In genomic region chr10:110497438-110498086, GRCh38 we compare ENCODE assay signal across 1 cellular context.
TF ChIP-seq lines count a peak whose summit lies in the region.

DUSP5 (plus strand) TSS chr10:110497907; CDS start chr10:110498122, 215 bp downstream.

TF ChIP-seq in HEK293, 187 proteins besides CTCF, POLR2A, EP300 and RAD21 (continued from another document and continues in another):
- no peak for TF ChIP-seq ZNF830 (tag by site-specific recombination; IDR thresholded peaks at IDR 0.05; ENCODE audit: low read depth)
- no peak for TF ChIP-seq ZSCAN18 (tag by site-specific recombination; IDR thresholded peaks at IDR 0.05)
- TF ChIP-seq ZNF768 (tag by site-specific recombination; IDR thresholded peaks at IDR 0.05), result no peak
- TF ChIP-seq ZNF645 (tag by site-specific recombination; IDR thresholded peaks at IDR 0.05), result no peak
- 0 out of 2 replicates have a peak, but pooled peaks have one; percentile 49 for TF ChIP-seq ZNF785 (tag by site-specific recombination; IDR thresholded peaks at IDR 0.05)
- TF ChIP-seq ZNF146 (tag by site-specific recombination; IDR thresholded peaks at IDR 0.05), result no peak; the same call in 1 of the 2 replicates
- no peak for TF ChIP-seq MZF1 (tag by site-specific recombination; IDR thresholded peaks at IDR 0.05; ENCODE audit: borderline replicate concordance)
- TF ChIP-seq ZNF140 (tag by site-specific recombination; IDR thresholded peaks at IDR 0.05), result no peak
- peak; percentile 37; the same call in 1 of the 2 replicates for TF ChIP-seq ZIC2 (tag by site-specific recombination; IDR thresholded peaks at IDR 0.05)
- TF ChIP-seq KLF1 (tag by site-specific recombination; IDR thresholded peaks at IDR 0.05), result peak; percentile 82
- peak; percentile 85 for TF ChIP-seq KLF9 (tag by site-specific recombination; IDR thresholded peaks at IDR 0.05; ENCODE audit: low read depth)
- no peak for TF ChIP-seq ZNF133 (tag by site-specific recombination; IDR thresholded peaks at IDR 0.05)
- no peak for TF ChIP-seq ZNF221 (tag by site-specific recombination; IDR thresholded peaks at IDR 0.05; ENCODE audit: borderline replicate concordance)
- no peak for TF ChIP-seq ZBTB10 (tag by site-specific recombination; IDR thresholded peaks at IDR 0.05)
- no peak for TF ChIP-seq ZNF48 (tag by site-specific recombination; IDR thresholded peaks at IDR 0.05)
- TF ChIP-seq ZNF571 (tag by site-specific recombination; IDR thresholded peaks at IDR 0.05), result no peak
- TF ChIP-seq ZBTB26 (tag by site-specific recombination; optimal IDR thresholded peaks at IDR 0.05), result peak; percentile 93
- no peak for TF ChIP-seq ZNF416 (tag by site-specific recombination; IDR thresholded peaks at IDR 0.05)
- no peak for TF ChIP-seq ZNF404 (tag by site-specific recombination; IDR thresholded peaks at IDR 0.05)
- peak; percentile 98 for TF ChIP-seq SP3 (tag by site-specific recombination; IDR thresholded peaks at IDR 0.05)
- TF ChIP-seq ZNF514 (tag by site-specific recombination; IDR thresholded peaks at IDR 0.05), result no peak
- TF ChIP-seq YY2 (tag by site-specific recombination; IDR thresholded peaks at IDR 0.05), result no peak
- TF ChIP-seq ZNF501 (tag by site-specific recombination; IDR thresholded peaks at IDR 0.05), result no peak
- TF ChIP-seq MYNN (tag by site-specific recombination; IDR thresholded peaks at IDR 0.05; ENCODE audit: borderline replicate concordance), result peak; percentile 5; the same call in 1 of the 2 replicates
- TF ChIP-seq ZNF513 (tag by site-specific recombination; IDR thresholded peaks at IDR 0.05), result 0 out of 2 replicates have a peak, but pooled peaks have one; percentile 29
- TF ChIP-seq ZBTB8A (tag by site-specific recombination; IDR thresholded peaks at IDR 0.05), result peak; percentile 46
- TF ChIP-seq WT1 (tag by site-specific recombination; IDR thresholded peaks at IDR 0.05), result no peak; the same call in 1 of the 2 replicates
- no peak for TF ChIP-seq ZNF426 (tag by site-specific recombination; IDR thresholded peaks at IDR 0.05)
- no peak for TF ChIP-seq ZNF560 (tag by site-specific recombination; IDR thresholded peaks at IDR 0.05; ENCODE audit: borderline replicate concordance)
- TF ChIP-seq RBAK (tag by site-specific recombination; IDR thresholded peaks at IDR 0.05), result no peak
- no peak for TF ChIP-seq ATF2 (tag by site-specific recombination; IDR thresholded peaks at IDR 0.05; ENCODE audit: low read depth)
- no peak for TF ChIP-seq ZNF837 (tag by site-specific recombination; IDR thresholded peaks at IDR 0.05)
- TF ChIP-seq ZBTB44 (tag by site-specific recombination; IDR thresholded peaks at IDR 0.05), result no peak
- TF ChIP-seq ZNF302 (tag by site-specific recombination; IDR thresholded peaks at IDR 0.05; ENCODE audit: low read depth), result no peak
- peak; percentile 80 for TF ChIP-seq ZBTB20 (tag by site-specific recombination; IDR thresholded peaks at IDR 0.05)
- no peak for TF ChIP-seq ZNF488 (tag by site-specific recombination; IDR thresholded peaks at IDR 0.05)
- no peak for TF ChIP-seq ZNF530 (tag by site-specific recombination; IDR thresholded peaks at IDR 0.05; ENCODE audit: low read depth)
- no peak for TF ChIP-seq KLF7 (tag by site-specific recombination; IDR thresholded peaks at IDR 0.05; ENCODE audit: borderline replicate concordance)
- no peak for TF ChIP-seq TRIM28 (IDR thresholded peaks at IDR 0.05; ENCODE audit: borderline replicate concordance, low read length)
- TF ChIP-seq ZNF280D (tag by site-specific recombination; IDR thresholded peaks at IDR 0.05), result no peak
- no peak for TF ChIP-seq ZFP69B (tag by site-specific recombination; IDR thresholded peaks at IDR 0.05)
- TF ChIP-seq ZNF391 (tag by site-specific recombination; IDR thresholded peaks at IDR 0.05; ENCODE audit: borderline replicate concordance, low read depth), result 0 out of 2 replicates have a peak, but pooled peaks have one; percentile 59
- no peak for TF ChIP-seq SCRT1 (tag by site-specific recombination; IDR thresholded peaks at IDR 0.05; ENCODE audit: borderline replicate concordance)
- no peak for TF ChIP-seq ZNF24 (tag by site-specific recombination; IDR thresholded peaks at IDR 0.05)
- no peak for TF ChIP-seq ZNF112 (tag by site-specific recombination; IDR thresholded peaks at IDR 0.05)
- no peak for TF ChIP-seq ZNF423 (tag by site-specific recombination; IDR thresholded peaks at IDR 0.05)
- TF ChIP-seq HOXD13 (CRISPR knock-in tag; IDR thresholded peaks at IDR 0.05; ENCODE audit: borderline replicate concordance), result no peak
- TF ChIP-seq ZNF510 (tag by site-specific recombination; IDR thresholded peaks at IDR 0.05; ENCODE audit: insufficient replicate concordance), result no peak
- no peak for TF ChIP-seq ZNF555 (tag by site-specific recombination; conservative IDR thresholded peaks at IDR 0.05)
- TF ChIP-seq PRDM1 (tag by site-specific recombination; IDR thresholded peaks at IDR 0.05), result no peak
- TF ChIP-seq REPIN1 (tag by site-specific recombination; IDR thresholded peaks at IDR 0.05; ENCODE audit: low read depth), result no peak
- no peak for TF ChIP-seq ZNF776 (tag by site-specific recombination; IDR thresholded peaks at IDR 0.05; ENCODE audit: borderline replicate concordance)
- TF ChIP-seq ZNF132 (tag by site-specific recombination; IDR thresholded peaks at IDR 0.05; ENCODE audit: borderline replicate concordance), result no peak
- peak; percentile 57; the same call in 1 of the 2 replicates for TF ChIP-seq ZNF76 (tag by site-specific recombination; IDR thresholded peaks at IDR 0.05; ENCODE audit: borderline replicate concordance, low read depth)
- no peak for TF ChIP-seq TCF7L2 (IDR thresholded peaks at IDR 0.05; ENCODE audit: borderline replicate concordance, low read depth, low read length)
- TF ChIP-seq ZFP3 (tag by site-specific recombination; IDR thresholded peaks at IDR 0.05; ENCODE audit: low read depth), result no peak
- no peak for TF ChIP-seq GLI4 (tag by site-specific recombination; IDR thresholded peaks at IDR 0.05)
- TF ChIP-seq ZNF664 (tag by site-specific recombination; IDR thresholded peaks at IDR 0.05), result no peak
